In the genomic region with DNA sequence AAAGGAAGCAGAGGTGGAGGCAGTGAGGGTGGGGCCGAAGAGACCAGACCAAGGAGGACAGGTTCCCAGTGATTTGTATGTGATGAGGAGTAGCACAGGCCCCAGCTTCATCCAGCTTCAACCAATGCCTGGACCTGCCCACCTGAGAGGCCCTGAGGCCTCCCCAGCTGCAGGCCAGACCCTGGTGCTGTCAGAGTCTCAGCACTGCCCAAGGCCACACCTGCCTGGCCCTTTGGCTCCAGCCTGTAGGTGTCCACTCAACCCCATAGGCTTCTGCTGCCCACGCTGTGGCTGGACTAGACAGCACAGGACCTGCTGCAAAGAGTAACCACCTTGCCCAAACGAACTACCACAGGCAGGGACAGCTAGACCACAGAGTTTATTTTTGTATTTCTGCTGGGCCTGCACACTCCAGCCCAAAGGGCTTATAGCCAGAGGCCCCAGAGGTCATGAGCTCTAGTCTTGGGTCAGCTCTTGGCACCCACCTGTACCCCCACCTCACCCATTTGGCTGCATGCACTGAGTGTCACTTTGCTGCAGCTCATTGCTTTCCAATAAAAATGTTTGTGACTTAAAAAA, we compare ENCODE assay signal across 11 cellular contexts.
DNase-seq lines count a peak whose midpoint lies in the region; ATAC-seq and TF ChIP-seq lines count a peak whose summit lies in the region.
"Had no signal": no experiment of that assay in that cellular context is flagged by ENCODE, and none has a peak within 500 bp of the region (broad histone marks: within the 10 kb centered on the region; RNA-seq: fewer than 3 reads in every experiment).

No MANE protein-coding gene starts in this region.

- no peaks in the 10 kb centered on the region for H3K36me3 Mint-ChIP-seq in activated naive CD8-positive, alpha-beta T cell treated with anti-CD3 and anti-CD28 coated beads, Interleukin-2, amount 50 U/mL, for 24 hours (ENCODE audit: low read depth)
- H3K36me3 Mint-ChIP-seq in CD14-positive monocyte = no peaks in the 10 kb centered on the region

- intact Hi-C loops in CD14-positive monocyte (cut with micrococcal nuclease) = no loop called here
- intact Hi-C loops in upper lobe of right lung (cut with DNase I) = no loop called here

- no peaks in the 10 kb centered on the region for H3K36me3 ChIP-seq in upper lobe of right lung
- H3K36me3 ChIP-seq: gastrocnemius medialis had no signal

- H3K4me3 Mint-ChIP-seq in activated naive CD8-positive, alpha-beta T cell treated with anti-CD3 and anti-CD28 coated beads, Interleukin-2, amount 50 U/mL, for 24 hours = peak overlapping the region; percentile 61
- H3K4me3 Mint-ChIP-seq in CD14-positive monocyte = no peak overlapping the region
- H3K4me3 Mint-ChIP-seq: brain had no signal

- no peak for TF ChIP-seq CTCF in GM12865 (IDR thresholded peaks at IDR 0.05; ENCODE audit: insufficient read depth, low read depth, low read length, missing control alignments)
- no peak for TF ChIP-seq CTCF in CD14-positive monocyte (IDR thresholded peaks at IDR 0.05)
- TF ChIP-seq CTCF in upper lobe of right lung (IDR thresholded peaks at IDR 0.05) = no peak

- H3K4me1 ChIP-seq in upper lobe of right lung = peaks cover 7% of the 10 kb centered on the region
- H3K4me1 ChIP-seq: gastrocnemius medialis had no signal

- peak; percentile 44 for DNase-seq in GM12865 (ENCODE audit: low read depth)
- no peak for DNase-seq in activated naive CD8-positive, alpha-beta T cell treated with anti-CD3 and anti-CD28 coated beads, Interleukin-2, amount 50 U/mL, for 24 hours
- no peak for DNase-seq in hepatic stellate cell (ENCODE audit: low spot score)
- DNase-seq in iPS-NIHi7 (ENCODE audit: extremely low spot score) = no peak
- DNase-seq in CD14-positive monocyte (ENCODE audit: low spot score) = no peak
- DNase-seq in upper lobe of right lung = no peak
- DNase-seq: gastrocnemius medialis had no signal

- no peak overlapping the region for H3K27ac ChIP-seq in upper lobe of right lung
- H3K27ac ChIP-seq: gastrocnemius medialis, HL-60 had no signal

- H3K27me3 Mint-ChIP-seq in activated naive CD8-positive, alpha-beta T cell treated with anti-CD3 and anti-CD28 coated beads, Interleukin-2, amount 50 U/mL, for 24 hours = no peaks in the 10 kb centered on the region
- H3K27me3 Mint-ChIP-seq in CD14-positive monocyte (ENCODE audit: low read depth in 3 of 3) = peaks cover 0 to 4% (median 0%) of the 10 kb centered on the region in 3 donors

- ATAC-seq in GM19467 (IDR thresholded peaks at IDR 0.05; ENCODE audit: unreplicated experiment) = peak; percentile 12
- peak; percentile 4 for ATAC-seq in HG03159 (IDR thresholded peaks at IDR 0.05; ENCODE audit: unreplicated experiment)
- ATAC-seq in activated naive CD8-positive, alpha-beta T cell treated with anti-CD3 and anti-CD28 coated beads, Interleukin-2, amount 50 U/mL, for 24 hours = no peak
- no peak for ATAC-seq in upper lobe of right lung
- ATAC-seq: gastrocnemius medialis had no signal

- H3K9me3 Mint-ChIP-seq in activated naive CD8-positive, alpha-beta T cell treated with anti-CD3 and anti-CD28 coated beads, Interleukin-2, amount 50 U/mL, for 24 hours = no peaks in the 10 kb centered on the region
- peaks cover 0 to 6% (median 5%) of the 10 kb centered on the region in 7 donors for H3K9me3 Mint-ChIP-seq in CD14-positive monocyte

- peak overlapping the region; percentile 86 for H3K27ac Mint-ChIP-seq in activated naive CD8-positive, alpha-beta T cell treated with anti-CD3 and anti-CD28 coated beads, Interleukin-2, amount 50 U/mL, for 24 hours
- no peak overlapping the region for H3K27ac Mint-ChIP-seq in CD14-positive monocyte
- H3K27ac Mint-ChIP-seq: brain had no signal

- H3K9me3 ChIP-seq in upper lobe of right lung = no peaks in the 10 kb centered on the region
- H3K9me3 ChIP-seq: gastrocnemius medialis had no signal

- peak overlapping the region; percentile 52 for H3K4me3 ChIP-seq in GM12865 (ENCODE audit: low read depth, low read length)
- H3K4me3 ChIP-seq in upper lobe of right lung = no peak overlapping the region
- H3K4me3 ChIP-seq: gastrocnemius medialis had no signal

- H3K4me1 Mint-ChIP-seq in activated naive CD8-positive, alpha-beta T cell treated with anti-CD3 and anti-CD28 coated beads, Interleukin-2, amount 50 U/mL, for 24 hours = peaks cover 54% of the 10 kb centered on the region
- H3K4me1 Mint-ChIP-seq in CD14-positive monocyte = no peaks in the 10 kb centered on the region
- H3K4me1 Mint-ChIP-seq: brain had no signal

- no peaks in the 10 kb centered on the region for H3K27me3 ChIP-seq in upper lobe of right lung
- H3K27me3 ChIP-seq: gastrocnemius medialis had no signal

Comparison
In these comparisons a context has a peak if more than half of its experiments do, and no peak if none do; other contexts are left out.
1. ATAC-seq: peak in GM19467 (single experiment) and HG03159 (single experiment); none in activated naive CD8-positive, alpha-beta T cell treated with anti-CD3 and anti-CD28 coated beads, Interleukin-2, amount 50 U/mL, for 24 hours (single experiment) and upper lobe of right lung (single experiment).